27 cellular contexts compared by ENCODE assay signal in genomic region chr9:17723656-17724055, GRCh38.
"Had no signal": no experiment of that assay in that cellular context is flagged by ENCODE, and none has a peak within 500 bp of the region (broad histone marks: within the 10 kb centered on the region; RNA-seq: fewer than 3 reads in every experiment).

No MANE protein-coding gene starts in this region.

- H3K27me3 ChIP-seq: brain microvascular endothelial cell, dorsolateral prefrontal cortex, esophagus muscularis mucosa, foreskin keratinocyte, gastrocnemius medialis, heart left ventricle had no signal

- H3K4me3 ChIP-seq: coronary artery, dorsolateral prefrontal cortex, esophagus muscularis mucosa, gastrocnemius medialis, heart left ventricle had no signal

- H3K36me3 ChIP-seq: brain microvascular endothelial cell, esophagus muscularis mucosa, gastrocnemius medialis, heart left ventricle had no signal

- H3K27ac ChIP-seq: brain microvascular endothelial cell, coronary artery, dorsolateral prefrontal cortex, esophagus muscularis mucosa, foreskin keratinocyte, gastrocnemius medialis, heart left ventricle, VCaP had no signal

- DNase-seq: activated B cell treated with CpG ODN at 0.5 μM for 24 hours; activated CD4-positive, alpha-beta T cell treated with anti-CD3 and anti-CD28 coated beads for 48 hours; activated CD4-positive, alpha-beta T cell treated with anti-CD3 and anti-CD28 coated beads, Interleukin-2, amount 50 U/mL, for 1 hour; activated CD4-positive, alpha-beta T cell treated with anti-CD3 and anti-CD28 coated beads, Interleukin-2, amount 50 U/mL, for 48 hours; activated CD8-positive, alpha-beta memory T cell treated with anti-CD3 and anti-CD28 coated beads for 24 hours; activated CD8-positive, alpha-beta T cell treated with anti-CD3 and anti-CD28 coated beads for 36 hours; activated effector memory CD4-positive, alpha-beta T cell treated with Interleukin-2 at 50 U/mL for 16 hours; activated gamma-delta T cell treated with Interleukin-2 at 50 U/mL for 16 hours; activated naive CD4-positive, alpha-beta T cell treated with anti-CD3 and anti-CD28 coated beads, Interleukin-2, amount 50 U/mL, for 16 hours; activated naive CD4-positive, alpha-beta T cell treated with Interleukin-2 at 50 U/mL for 16 hours; activated T-cell treated with anti-CD3 and anti-CD28 coated beads, Interleukin-2, amount 50 U/mL, for 4 hours; amniotic stem cell; anterior cingulate cortex; brain microvascular endothelial cell; dorsolateral prefrontal cortex; effector memory CD8-positive, alpha-beta T cell; erythroblast; gastrocnemius medialis; glutamatergic neuron; heart left ventricle; T-helper 1 cell; T-helper 17 cell; T1000 had no signal

- H3K4me1 ChIP-seq: foreskin keratinocyte, gastrocnemius medialis had no signal

- H3K9me3 ChIP-seq: gastrocnemius medialis had no signal
